In the genomic region with DNA sequence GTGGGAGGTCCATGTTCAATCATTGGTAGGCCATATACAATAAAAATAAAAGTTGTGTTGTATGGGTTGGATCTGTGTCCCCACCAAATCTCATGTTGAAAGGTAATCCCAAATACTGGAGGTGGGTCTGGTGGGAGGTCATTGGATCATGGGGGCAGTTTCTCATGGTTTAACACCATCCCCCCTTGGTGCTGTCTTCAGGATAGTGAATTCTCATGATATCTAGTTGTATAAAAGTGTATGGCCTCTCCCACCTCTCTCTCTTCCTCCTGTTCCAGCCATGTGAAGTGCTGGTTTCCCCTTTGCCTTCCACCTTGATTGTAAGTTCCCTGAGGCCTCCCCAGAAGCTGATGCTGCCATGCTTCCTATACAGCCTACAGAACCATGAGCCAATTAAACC, we compare ENCODE assay signal across 27 cellular contexts. TPM values are rescaled to one million over a fixed set of nuclear protein-coding genes. Genes with fewer than 3 reads are reported as not detected.
"Had no signal": no experiment of that assay in that cellular context is flagged by ENCODE, and none has a peak within 500 bp of the region (broad histone marks: within the 10 kb centered on the region; RNA-seq: fewer than 3 reads in every experiment).

No MANE protein-coding gene starts in this region.

- H3K4me1 Mint-ChIP-seq: activated naive CD8-positive, alpha-beta T cell treated with anti-CD3 and anti-CD28 coated beads, Interleukin-2, amount 50 U/mL, for 24 hours; central memory CD8-positive, alpha-beta T cell had no signal

- H3K4me3 Mint-ChIP-seq: activated CD8-positive, alpha-beta T cell treated with anti-CD3 and anti-CD28 coated beads, Interleukin-2, amount 10 ng/mL, durations not matched to agents 7 days and 5 days; activated naive CD8-positive, alpha-beta T cell treated with anti-CD3 and anti-CD28 coated beads, Interleukin-2, amount 50 U/mL, for 24 hours; activated T-cell treated with anti-CD3 and anti-CD28 coated beads, Interleukin-2, amount 50 U/mL, for 24 hours; activated T-helper 1 cell treated with anti-CD3 and anti-CD28 coated beads, Interleukin-12 subunit alpha, Interleukin-12 subunit beta, Interleukin-2, Interleukin-4 antibody, amounts not matched to agents 30 ng/mL and 10 ng/mL and 1 ng/mL, durations not matched to agents 14 hours and 24 hours and 36 hours; brain; central memory CD8-positive, alpha-beta T cell; T-cell had no signal

- DNase-seq: activated CD4-positive, alpha-beta T cell treated with anti-CD3 and anti-CD28 coated beads for 4 hours; activated CD4-positive, alpha-beta T cell treated with anti-CD3 and anti-CD28 coated beads, Interleukin-2, amount 50 U/mL, for 4 hours; activated CD8-positive, alpha-beta T cell treated with anti-CD3 and anti-CD28 coated beads, Interleukin-2, amount 10 ng/mL, durations not matched to agents 7 days and 5 days; activated effector memory CD4-positive, alpha-beta T cell treated with Interleukin-2 at 50 U/mL for 16 hours; activated naive CD4-positive, alpha-beta T cell treated with Interleukin-2 at 50 U/mL for 16 hours; activated naive CD8-positive, alpha-beta T cell treated with anti-CD3 and anti-CD28 coated beads, Interleukin-2, amount 50 U/mL, for 24 hours; activated T-cell treated with anti-CD3 and anti-CD28 coated beads, Interleukin-2, amount 50 U/mL, for 24 hours; amniotic stem cell; MG63; NCI-H1105; NCI-H1436; NCI-H1694 treated with DMSO at 0.1 percent for 48 hours; NCI-H2029 treated with DMSO at 0.1 percent for 48 hours; NCI-H345; NCI-H510A; NCI-H69; SHP77 treated with DMSO at 0.1 percent for 48 hours; T-cell; WERI-Rb-1 had no signal

- H3K9me3 ChIP-seq: ascending aorta, MG63 had no signal

- ATAC-seq: activated CD8-positive, alpha-beta T cell treated with anti-CD3 and anti-CD28 coated beads, Interleukin-2, amount 10 ng/mL, durations not matched to agents 7 days and 5 days; activated naive CD4-positive, alpha-beta T cell treated with anti-CD3 and anti-CD28 coated beads, Interleukin-2, amount 50 U/mL, for 72 hours; activated naive CD8-positive, alpha-beta T cell treated with anti-CD3 and anti-CD28 coated beads, Interleukin-2, amount 50 U/mL, for 24 hours; PC-3; T-cell had no signal

- H3K4me3 ChIP-seq: ascending aorta, MG63 had no signal

- H3K9me3 Mint-ChIP-seq: activated naive CD4-positive, alpha-beta T cell treated with anti-CD3 and anti-CD28 coated beads, Interleukin-2, amount 50 U/mL, for 72 hours; activated naive CD8-positive, alpha-beta T cell treated with anti-CD3 and anti-CD28 coated beads, Interleukin-2, amount 50 U/mL, for 24 hours; activated T-cell treated with anti-CD3 and anti-CD28 coated beads, Interleukin-2, amount 50 U/mL, for 24 hours; activated T-helper 1 cell treated with anti-CD3 and anti-CD28 coated beads, Interleukin-12 subunit alpha, Interleukin-12 subunit beta, Interleukin-2, Interleukin-4 antibody, amounts not matched to agents 30 ng/mL and 10 ng/mL and 1 ng/mL, durations not matched to agents 14 hours and 24 hours and 36 hours; brain; central memory CD8-positive, alpha-beta T cell; T-cell had no signal

- H3K27me3 Mint-ChIP-seq: activated naive CD8-positive, alpha-beta T cell treated with anti-CD3 and anti-CD28 coated beads, Interleukin-2, amount 50 U/mL, for 24 hours; activated T-cell treated with anti-CD3 and anti-CD28 coated beads, Interleukin-2, amount 50 U/mL, for 24 hours; brain; central memory CD8-positive, alpha-beta T cell; T-cell had no signal

- H3K27me3 ChIP-seq: ascending aorta, MG63 had no signal

- H3K36me3 ChIP-seq: ascending aorta, MG63, WERI-Rb-1 had no signal

- H3K36me3 Mint-ChIP-seq: activated naive CD4-positive, alpha-beta T cell treated with anti-CD3 and anti-CD28 coated beads, Interleukin-2, amount 50 U/mL, for 72 hours; brain; T-cell had no signal

- H3K4me1 ChIP-seq: ascending aorta had no signal

- H3K27ac Mint-ChIP-seq: activated CD8-positive, alpha-beta T cell treated with anti-CD3 and anti-CD28 coated beads, Interleukin-2, amount 10 ng/mL, durations not matched to agents 7 days and 5 days; activated naive CD4-positive, alpha-beta T cell treated with anti-CD3 and anti-CD28 coated beads, Interleukin-2, amount 50 U/mL, for 72 hours; activated naive CD8-positive, alpha-beta T cell treated with anti-CD3 and anti-CD28 coated beads, Interleukin-2, amount 50 U/mL, for 24 hours; activated T-cell treated with anti-CD3 and anti-CD28 coated beads, Interleukin-2, amount 50 U/mL, for 24 hours; activated T-helper 1 cell treated with anti-CD3 and anti-CD28 coated beads, Interleukin-12 subunit alpha, Interleukin-12 subunit beta, Interleukin-2, Interleukin-4 antibody, amounts not matched to agents 30 ng/mL and 10 ng/mL and 1 ng/mL, durations not matched to agents 14 hours and 24 hours and 36 hours; brain; T-cell had no signal

- H3K27ac ChIP-seq: ascending aorta, WERI-Rb-1 had no signal

RNA-seq across cellular contexts. Expression of a gene that starts 15.1 kb away (rescaled TPM):
- total RNA-seq: activated CD8-positive, alpha-beta T cell treated with anti-CD3 and anti-CD28 coated beads, Interleukin-2, amount 10 ng/mL, durations not matched to agents 7 days and 5 days; activated naive CD4-positive, alpha-beta T cell treated with anti-CD3 and anti-CD28 coated beads, Interleukin-2, amount 50 U/mL, for 72 hours; activated T-helper 1 cell treated with anti-CD3 and anti-CD28 coated beads, Interleukin-12 subunit alpha, Interleukin-12 subunit beta, Interleukin-2, Interleukin-4 antibody, amounts not matched to agents 30 ng/mL and 10 ng/mL and 1 ng/mL, durations not matched to agents 14 hours and 24 hours and 36 hours; ascending aorta; PC-3; SK-MEL-5; T-cell; T-helper 2 cell treated with Interferon-gamma antibody and Interleukin-4, amounts not matched to agents 100 ng/mL and 5 ng/mL, for 36 hours had no signal

RNA-seq across cellular contexts. Expression of a gene that starts 21.1 kb away (rescaled TPM):
- total RNA-seq: ascending aorta had no signal

RNA-seq across cellular contexts. Expression of a gene that starts 47.8 kb away (rescaled TPM):
- total RNA-seq: PC-3, SK-MEL-5 had no signal
